Comparison of ENCODE assay signal across 20 cellular contexts in the genomic region with DNA sequence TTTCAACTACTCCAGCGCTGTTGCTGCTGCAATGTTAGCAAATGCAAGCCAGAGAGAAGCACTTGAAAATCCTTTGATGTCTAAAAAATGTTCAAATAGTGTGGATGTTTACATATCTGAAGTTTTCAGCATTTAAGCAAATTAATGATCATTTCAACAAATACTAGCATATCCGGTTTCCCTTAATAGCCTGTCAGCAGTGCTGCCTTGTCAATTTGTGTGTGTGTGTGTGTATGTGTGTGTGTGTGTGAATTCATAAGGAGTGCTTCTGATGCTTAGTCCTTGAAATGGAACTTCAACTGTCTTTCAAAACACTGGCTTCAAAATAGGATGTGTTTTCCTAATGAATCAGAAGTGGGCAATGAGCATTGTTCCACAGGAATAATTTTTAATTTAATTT. TPM values are rescaled to one million over a fixed set of nuclear protein-coding genes. Genes with fewer than 3 reads are reported as not detected.
A peak's percentile ranks its signal among the peaks of the same experiment; 100 is the strongest.
DNase-seq lines count a peak whose midpoint lies in the region; ATAC-seq and TF ChIP-seq lines count a peak whose summit lies in the region.
"Had no signal": no experiment of that assay in that cellular context is flagged by ENCODE, and none has a peak within 500 bp of the region (broad histone marks: within the 10 kb centered on the region; RNA-seq: fewer than 3 reads in every experiment).

No MANE protein-coding gene starts in this region.

- H3K9me3 Mint-ChIP-seq in nephron (no peaks in the 10 kb centered on the region), WTC11 (no peaks in the 10 kb centered on the region)
- H3K9me3 Mint-ChIP-seq: CD4-positive, CD25-positive, alpha-beta regulatory T cell had no signal

- POLR2A ChIA-PET in WTC11 (lab: Charles Lee) = interaction anchor here (0.9 kb wide), 1 partner anchor 32 kb away, joined by 3 read pairs; no protein-coding TSS in a partner anchor

- H3K27me3 Mint-ChIP-seq in nephron (ENCODE audit: low read depth) (no peaks in the 10 kb centered on the region), WTC11 (ENCODE audit: low read depth) (peaks cover 7% of the 10 kb centered on the region)
- H3K27me3 Mint-ChIP-seq: CD4-positive, CD25-positive, alpha-beta regulatory T cell had no signal

- DNase-seq in DMS79 treated with DMSO at 0.1 percent for 48 hours (lab: John Stamatoyannopoulos, UW) (peak; percentile 36), NCI-H510A treated with DMSO at 0.1 percent for 48 hours (lab: John Stamatoyannopoulos, UW) (peak; percentile 69), fibroblast of gingiva (ENCODE audit: low read depth) (peak; percentile 43), WTC11 (ENCODE audit: low spot score) (no peak), NCI-H1048 (lab: John Stamatoyannopoulos, UW) (no peak), mucosa of gallbladder (ENCODE audit: low spot score) (no peak), NCI-H1105 (lab: John Stamatoyannopoulos, UW) (no peak)
- DNase-seq: activated CD4-positive, alpha-beta T cell treated with anti-CD3 and anti-CD28 coated beads, Interleukin-2, amount 50 U/mL, for 1 hour; activated CD8-positive, alpha-beta memory T cell treated with anti-CD3 and anti-CD28 coated beads, Interleukin-2, amount 50 U/mL, for 48 hours; anterior cingulate cortex; CD4-positive, CD25-positive, alpha-beta regulatory T cell; cerebellar nuclear complex; effector CD8-positive, alpha-beta T cell; HCEC 1CT; left cardiac atrium; NCI-H187 treated with DMSO at 0.1 percent for 48 hours; NCI-H446 treated with DMSO at 0.1 percent for 48 hours; retina; SHP77 had no signal

- H3K4me3 Mint-ChIP-seq in nephron (no peak overlapping the region), WTC11 (no peak overlapping the region)
- H3K4me3 Mint-ChIP-seq: CD4-positive, CD25-positive, alpha-beta regulatory T cell had no signal

- H3K36me3 Mint-ChIP-seq in nephron (ENCODE audit: low read depth) (peaks cover 31% of the 10 kb centered on the region), WTC11 (peaks cover 25% of the 10 kb centered on the region)
- H3K36me3 Mint-ChIP-seq: CD4-positive, CD25-positive, alpha-beta regulatory T cell had no signal

- TF ChIP-seq CTCF in nephron (IDR thresholded peaks at IDR 0.05; ENCODE audit: unreplicated experiment in 3 of 3) (no peak), WTC11 (IDR thresholded peaks at IDR 0.05) (no peak)

- peak overlapping the region in 2 of 3 experiments; percentile 13 to 38 for H3K27ac Mint-ChIP-seq in nephron
- H3K27ac Mint-ChIP-seq in WTC11 = no peak overlapping the region

- ATAC-seq in WTC11 = no peak

- CTCF ChIA-PET in WTC11 (lab: Charles Lee) = interaction anchor here (1.0 to 1.2 kb wide), 2 partner anchors 41 to 91 kb away, joined by 3 to 4 read pairs; no protein-coding TSS in a partner anchor

- H3K4me1 Mint-ChIP-seq in nephron = peaks cover 16% of the 10 kb centered on the region
- H3K4me1 Mint-ChIP-seq in WTC11 = peaks cover 34% of the 10 kb centered on the region

TF ChIP-seq in WTC11, 78 proteins besides CTCF, POLR2A, EP300 and RAD21:
- TF ChIP-seq MYBL2 (CRISPR knock-in tag; IDR thresholded peaks at IDR 0.05) = no peak
- TF ChIP-seq, protein P1, sequence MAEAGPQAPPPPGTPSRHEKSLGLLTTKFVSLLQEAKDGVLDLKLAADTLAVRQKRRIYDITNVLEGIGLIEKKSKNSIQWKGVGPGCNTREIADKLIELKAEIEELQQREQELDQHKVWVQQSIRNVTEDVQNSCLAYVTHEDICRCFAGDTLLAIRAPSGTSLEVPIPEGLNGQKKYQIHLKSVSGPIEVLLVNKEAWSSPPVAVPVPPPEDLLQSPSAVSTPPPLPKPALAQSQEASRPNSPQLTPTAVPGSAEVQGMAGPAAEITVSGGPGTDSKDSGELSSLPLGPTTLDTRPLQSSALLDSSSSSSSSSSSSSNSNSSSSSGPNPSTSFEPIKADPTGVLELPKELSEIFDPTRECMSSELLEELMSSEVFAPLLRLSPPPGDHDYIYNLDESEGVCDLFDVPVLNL (CRISPR knock-in tag; IDR thresholded peaks at IDR 0.05; ENCODE audit: borderline replicate concordance, low read depth) = no peak
- no peak for TF ChIP-seq ESRRA (CRISPR knock-in tag; IDR thresholded peaks at IDR 0.05; ENCODE audit: borderline replicate concordance)
- no peak for TF ChIP-seq OVOL2 (CRISPR knock-in tag; IDR thresholded peaks at IDR 0.05; ENCODE audit: borderline replicate concordance)
- TF ChIP-seq FOXP4 (CRISPR knock-in tag; IDR thresholded peaks at IDR 0.05) = no peak
- no peak for TF ChIP-seq CDX4 (CRISPR knock-in tag; IDR thresholded peaks at IDR 0.05; ENCODE audit: borderline replicate concordance)
- no peak for TF ChIP-seq RORB (CRISPR knock-in tag; IDR thresholded peaks at IDR 0.05)
- TF ChIP-seq ZNF138 (CRISPR knock-in tag; conservative IDR thresholded peaks at IDR 0.05) = no peak
- TF ChIP-seq IRF2 (CRISPR knock-in tag; IDR thresholded peaks at IDR 0.05; ENCODE audit: borderline replicate concordance, low read depth) = no peak
- no peak for TF ChIP-seq SMAD3 (CRISPR knock-in tag; IDR thresholded peaks at IDR 0.05; ENCODE audit: borderline replicate concordance)
- no peak for TF ChIP-seq STAT6 (CRISPR knock-in tag; conservative IDR thresholded peaks at IDR 0.05; ENCODE audit: low read depth)
- TF ChIP-seq, protein P2, sequence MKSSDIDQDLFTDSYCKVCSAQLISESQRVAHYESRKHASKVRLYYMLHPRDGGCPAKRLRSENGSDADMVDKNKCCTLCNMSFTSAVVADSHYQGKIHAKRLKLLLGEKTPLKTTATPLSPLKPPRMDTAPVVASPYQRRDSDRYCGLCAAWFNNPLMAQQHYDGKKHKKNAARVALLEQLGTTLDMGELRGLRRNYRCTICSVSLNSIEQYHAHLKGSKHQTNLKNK (CRISPR knock-in tag; IDR thresholded peaks at IDR 0.05) = no peak

RNA-seq across cellular contexts. Expression of gene WNT2B, which starts 48.1 kb away (rescaled TPM):
- total RNA-seq in WTC11 (2021) (1.0 to 1.2 TPM (median 1.0 TPM) in 3 replicates), mucosa of gallbladder (8.1 TPM)

Comparison
In these comparisons a context has a peak if more than half of its experiments do, and no peak if none do; other contexts are left out.
1. DNase-seq: peak in DMS79 treated with DMSO at 0.1 percent for 48 hours (single experiment), NCI-H510A treated with DMSO at 0.1 percent for 48 hours (single experiment) and fibroblast of gingiva (single experiment); none in WTC11 (single experiment), NCI-H1048 (single experiment), mucosa of gallbladder (single experiment) and NCI-H1105 (single experiment).